Comparison of ENCODE assay signal across 9 cellular contexts in genomic region chr19:11624064-11624463, GRCh38. TPM values are rescaled to one million over a fixed set of nuclear protein-coding genes. Genes with fewer than 3 reads are reported as not detected.
DNase-seq lines count a peak whose midpoint lies in the region; ATAC-seq and TF ChIP-seq lines count a peak whose summit lies in the region.
"Had no signal": no experiment of that assay in that cellular context is flagged by ENCODE, and none has a peak within 500 bp of the region (broad histone marks: within the 10 kb centered on the region; RNA-seq: fewer than 3 reads in every experiment).

No MANE protein-coding gene starts in this region.

- TF ChIP-seq CTCF in fibroblast of villous mesenchyme (IDR thresholded peaks at IDR 0.05; ENCODE audit: insufficient read depth, low read depth, low read length) = no peak

- H3K36me3 Mint-ChIP-seq in T-helper 17 cell (ENCODE audit: low read depth) = no peaks in the 10 kb centered on the region

- peak overlapping the region; percentile 9 for H3K4me3 ChIP-seq in fibroblast of villous mesenchyme (ENCODE audit: low read depth, low read length)
- peak overlapping the region; percentile 49 for H3K4me3 ChIP-seq in rectal smooth muscle tissue (ENCODE audit: low read length)

- H3K27me3 Mint-ChIP-seq in T-helper 17 cell = peaks cover 7% of the 10 kb centered on the region

- no peaks in the 10 kb centered on the region for H3K27me3 ChIP-seq in rectal smooth muscle tissue (ENCODE audit: control insufficient read depth, insufficient read depth, low read length)

- peak overlapping the region; percentile 69 for H3K4me3 Mint-ChIP-seq in T-helper 17 cell
- H3K4me3 Mint-ChIP-seq: T-helper 1 cell treated with Interleukin-12 subunit alpha and Interleukin-12 subunit beta and Interleukin-4 antibody, amounts not matched to agents 30 μg/mL and 1 μg/mL, for 36 hours had no signal

- no peak overlapping the region for H3K27ac Mint-ChIP-seq in T-helper 17 cell
- H3K27ac Mint-ChIP-seq: T-helper 1 cell treated with Interleukin-12 subunit alpha and Interleukin-12 subunit beta and Interleukin-4 antibody, amounts not matched to agents 30 μg/mL and 1 μg/mL, for 36 hours had no signal

- H3K36me3 ChIP-seq in rectal smooth muscle tissue (ENCODE audit: control insufficient read depth, insufficient read depth, low read length) = peaks cover 8% of the 10 kb centered on the region

- peaks cover 3% of the 10 kb centered on the region for H3K4me1 Mint-ChIP-seq in T-helper 17 cell

- no peak overlapping the region for H3K9ac ChIP-seq in rectal smooth muscle tissue (ENCODE audit: low read length)

- H3K9me3 ChIP-seq in T-helper 17 cell (ENCODE audit: control insufficient read depth, low read length, poor library complexity, severe bottlenecking) = no peaks in the 10 kb centered on the region

- ATAC-seq in T-helper 17 cell = no peak

- H3K4me1 ChIP-seq in rectal smooth muscle tissue (ENCODE audit: control insufficient read depth, insufficient read depth, low read length) = peaks cover 4% of the 10 kb centered on the region

- no peak overlapping the region for H3K27ac ChIP-seq in rectal smooth muscle tissue (ENCODE audit: low read depth, low read length)

- DNase-seq in EH (ENCODE audit: low read depth) (peak; percentile 78), T-helper 17 cell (no peak), fibroblast of villous mesenchyme (ENCODE audit: low read depth) (peak; percentile 73), NCI-H524 (lab: John Stamatoyannopoulos, UW) (no peak), SHP77 treated with DMSO at 0.1 percent for 48 hours (lab: John Stamatoyannopoulos, UW) (no peak), NK-92 (lab: John Stamatoyannopoulos, UW; ENCODE audit: unreplicated experiment) (no peak)
- DNase-seq in stimulated activated CD4-positive, alpha-beta T cell treated with anti-CD3 and anti-CD28 coated beads, Interleukin-4, amount 100 ng/mL, for 4 hours = no peak

RNA-seq across cellular contexts. Expression of gene ZNF627, which starts 26.8 kb away (rescaled TPM):
- total RNA-seq in T-helper 17 cell (1 to 10 TPM; 4.9 to 6.0 TPM), fibroblast of villous mesenchyme (16.8 and 19.0 TPM in 2 replicates)

RNA-seq across cellular contexts. Expression of gene ACP5, which starts 46.6 kb away (rescaled TPM):
- total RNA-seq in T-helper 17 cell (10 to 100 TPM; 14.6 to 18.2 TPM), fibroblast of villous mesenchyme (0.43 and 2.3 TPM in 2 replicates)

Comparison
In these comparisons a context has a peak if more than half of its experiments do, and no peak if none do; other contexts are left out.
1. DNase-seq: peak in EH (single experiment) and fibroblast of villous mesenchyme (single experiment); none in T-helper 17 cell (0 of 3), NCI-H524 (0 of 2), SHP77 treated with DMSO at 0.1 percent for 48 hours (single experiment), NK-92 (single experiment) and stimulated activated CD4-positive, alpha-beta T cell treated with anti-CD3 and anti-CD28 coated beads, Interleukin-4, amount 100 ng/mL, for 4 hours (0 of 2).